ENCODE assay signal across 13 cellular contexts in genomic region chrX:147884958-147885357, GRCh38. TPM values are rescaled to one million over a fixed set of nuclear protein-coding genes. Genes with fewer than 3 reads are reported as not detected.
DNase-seq lines count a peak whose midpoint lies in the region; ATAC-seq and TF ChIP-seq lines count a peak whose summit lies in the region.
"Had no signal": no experiment of that assay in that cellular context is flagged by ENCODE, and none has a peak within 500 bp of the region (broad histone marks: within the 10 kb centered on the region; RNA-seq: fewer than 3 reads in every experiment).

No MANE protein-coding gene starts in this region.

- TF ChIP-seq CTCF in mucosa of descending colon (IDR thresholded peaks at IDR 0.05): no peak

- DNase-seq in OCI-M1 (lab: John Stamatoyannopoulos, UW) (peak; percentile 26), mucosa of descending colon (no peak), NCI-H1417 treated with DMSO at 0.1 percent for 48 hours (lab: John Stamatoyannopoulos, UW) (no peak)
- DNase-seq in activated CD4-positive, alpha-beta T cell treated with anti-CD3 and anti-CD28 coated beads, Interleukin-2, amount 50 U/mL, for 1 hour: no peak
- DNase-seq: activated CD4-positive, alpha-beta memory T cell treated with anti-CD3 and anti-CD28 coated beads for 36 hours; activated effector memory CD4-positive, alpha-beta T cell treated with Interleukin-2 at 50 U/mL for 16 hours; CD8-positive, alpha-beta T cell; left ventricle myocardium superior; NCI-H1048; sigmoid colon had no signal

- H3K4me3 ChIP-seq in mucosa of descending colon: no peak overlapping the region
- H3K4me3 ChIP-seq: sigmoid colon had no signal

- H3K9me3 ChIP-seq in mucosa of descending colon: no peaks in the 10 kb centered on the region
- H3K9me3 ChIP-seq: sigmoid colon had no signal

- H3K4me1 ChIP-seq in mucosa of descending colon (ENCODE audit: low read depth): no peaks in the 10 kb centered on the region
- H3K4me1 ChIP-seq: sigmoid colon had no signal

- H3K36me3 ChIP-seq in mucosa of descending colon (ENCODE audit: low read depth): no peaks in the 10 kb centered on the region
- H3K36me3 ChIP-seq: sigmoid colon had no signal

- intact Hi-C loops in mucosa of descending colon (cut with DNase I, micrococcal nuclease): no loop called here

- peak; percentile 65 for ATAC-seq in GM19035 (IDR thresholded peaks at IDR 0.05; ENCODE audit: unreplicated experiment)
- ATAC-seq in HG02938 (IDR thresholded peaks at IDR 0.05; ENCODE audit: unreplicated experiment): peak; percentile 87
- ATAC-seq in mucosa of descending colon: peak; percentile 48
- no peak for ATAC-seq in GM21447 (IDR thresholded peaks at IDR 0.05; ENCODE audit: unreplicated experiment)
- ATAC-seq: CD8-positive, alpha-beta T cell; left ventricle myocardium superior had no signal

RNA-seq across cellular contexts. Expression of gene FMR1, which starts 26.8 kb away (rescaled TPM):
- 10 to 100 TPM; 42.1 to 56.9 (median 44.7) TPM for total RNA-seq in mucosa of descending colon
